Comparison of ENCODE assay signal across 1 cellular context in genomic region chr2:241733391-241734207, GRCh38.
TF ChIP-seq lines count a peak whose summit lies in the region.

No MANE protein-coding gene starts in this region.

TF ChIP-seq in GM12878, 131 proteins besides CTCF, POLR2A, EP300 and RAD21:
- TF ChIP-seq, protein P1, sequence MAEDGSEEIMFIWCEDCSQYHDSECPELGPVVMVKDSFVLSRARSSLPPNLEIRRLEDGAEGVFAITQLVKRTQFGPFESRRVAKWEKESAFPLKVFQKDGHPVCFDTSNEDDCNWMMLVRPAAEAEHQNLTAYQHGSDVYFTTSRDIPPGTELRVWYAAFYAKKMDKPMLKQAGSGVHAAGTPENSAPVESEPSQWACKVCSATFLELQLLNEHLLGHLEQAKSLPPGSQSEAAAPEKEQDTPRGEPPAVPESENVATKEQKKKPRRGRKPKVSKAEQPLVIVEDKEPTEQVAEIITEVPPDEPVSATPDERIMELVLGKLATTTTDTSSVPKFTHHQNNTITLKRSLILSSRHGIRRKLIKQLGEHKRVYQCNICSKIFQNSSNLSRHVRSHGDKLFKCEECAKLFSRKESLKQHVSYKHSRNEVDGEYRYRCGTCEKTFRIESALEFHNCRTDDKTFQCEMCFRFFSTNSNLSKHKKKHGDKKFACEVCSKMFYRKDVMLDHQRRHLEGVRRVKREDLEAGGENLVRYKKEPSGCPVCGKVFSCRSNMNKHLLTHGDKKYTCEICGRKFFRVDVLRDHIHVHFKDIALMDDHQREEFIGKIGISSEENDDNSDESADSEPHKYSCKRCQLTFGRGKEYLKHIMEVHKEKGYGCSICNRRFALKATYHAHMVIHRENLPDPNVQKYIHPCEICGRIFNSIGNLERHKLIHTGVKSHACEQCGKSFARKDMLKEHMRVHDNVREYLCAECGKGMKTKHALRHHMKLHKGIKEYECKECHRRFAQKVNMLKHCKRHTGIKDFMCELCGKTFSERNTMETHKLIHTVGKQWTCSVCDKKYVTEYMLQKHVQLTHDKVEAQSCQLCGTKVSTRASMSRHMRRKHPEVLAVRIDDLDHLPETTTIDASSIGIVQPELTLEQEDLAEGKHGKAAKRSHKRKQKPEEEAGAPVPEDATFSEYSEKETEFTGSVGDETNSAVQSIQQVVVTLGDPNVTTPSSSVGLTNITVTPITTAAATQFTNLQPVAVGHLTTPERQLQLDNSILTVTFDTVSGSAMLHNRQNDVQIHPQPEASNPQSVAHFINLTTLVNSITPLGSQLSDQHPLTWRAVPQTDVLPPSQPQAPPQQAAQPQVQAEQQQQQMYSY (CRISPR knock-in tag; IDR thresholded peaks at IDR 0.05), result no peak
- TF ChIP-seq CHD2 (IDR thresholded peaks at IDR 0.05; ENCODE audit: borderline replicate concordance, low read depth, low read length) (no peak), SREBF1 (IDR thresholded peaks at IDR 0.05; ENCODE audit: low read length) (no peak), IKZF1 (conservative IDR thresholded peaks at IDR 0.05) (no peak), SREBF2 (IDR thresholded peaks at IDR 0.05; ENCODE audit: low read length) (no peak), ZNF622 (IDR thresholded peaks at IDR 0.05) (no peak), MEF2A (IDR thresholded peaks at IDR 0.05; ENCODE audit: insufficient read depth, low read depth, low read length) (no peak), JUND (IDR thresholded peaks at IDR 0.05; ENCODE audit: low read depth, low read length) (no peak), FOXK2 (IDR thresholded peaks at IDR 0.05) (no peak)
- TF ChIP-seq, protein P2, sequence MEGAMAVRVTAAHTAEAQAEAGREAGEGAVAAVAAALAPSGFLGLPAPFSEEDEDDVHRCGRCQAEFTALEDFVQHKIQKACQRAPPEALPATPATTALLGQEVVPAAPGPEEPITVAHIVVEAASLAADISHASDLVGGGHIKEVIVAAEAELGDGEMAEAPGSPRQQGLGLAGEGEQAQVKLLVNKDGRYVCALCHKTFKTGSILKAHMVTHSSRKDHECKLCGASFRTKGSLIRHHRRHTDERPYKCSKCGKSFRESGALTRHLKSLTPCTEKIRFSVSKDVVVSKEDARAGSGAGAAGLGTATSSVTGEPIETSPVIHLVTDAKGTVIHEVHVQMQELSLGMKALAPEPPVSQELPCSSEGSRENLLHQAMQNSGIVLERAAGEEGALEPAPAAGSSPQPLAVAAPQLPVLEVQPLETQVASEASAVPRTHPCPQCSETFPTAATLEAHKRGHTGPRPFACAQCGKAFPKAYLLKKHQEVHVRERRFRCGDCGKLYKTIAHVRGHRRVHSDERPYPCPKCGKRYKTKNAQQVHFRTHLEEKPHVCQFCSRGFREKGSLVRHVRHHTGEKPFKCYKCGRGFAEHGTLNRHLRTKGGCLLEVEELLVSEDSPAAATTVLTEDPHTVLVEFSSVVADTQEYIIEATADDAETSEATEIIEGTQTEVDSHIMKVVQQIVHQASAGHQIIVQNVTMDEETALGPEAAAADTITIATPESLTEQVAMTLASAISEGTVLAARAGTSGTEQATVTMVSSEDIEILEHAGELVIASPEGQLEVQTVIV (IDR thresholded peaks at IDR 0.05; ENCODE audit: borderline replicate concordance, partially characterized antibody), result no peak
